ENCODE assay signal across 2 cellular contexts in the genomic region with DNA sequence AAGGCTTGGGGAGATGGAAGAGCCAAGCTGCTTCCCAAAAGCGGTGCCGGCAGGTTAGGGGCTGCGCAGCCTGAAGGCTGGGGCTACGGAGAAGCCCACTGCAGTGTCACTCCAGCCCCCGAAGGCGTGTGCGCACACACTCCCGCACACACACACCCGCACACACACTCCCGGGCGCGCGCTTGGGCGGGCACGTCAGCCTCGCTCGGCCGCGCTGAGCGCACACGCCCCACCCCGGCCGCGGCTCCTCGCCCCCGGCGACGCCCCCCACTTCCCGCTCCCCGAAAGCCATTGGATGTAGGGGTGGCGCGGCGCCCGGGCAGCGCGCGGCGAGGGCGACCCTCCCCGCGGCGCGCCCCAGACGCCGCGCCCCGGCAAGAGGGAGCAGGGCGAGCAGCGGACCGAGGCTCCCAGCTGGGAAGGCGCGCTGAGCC.
TF ChIP-seq lines count a peak whose summit lies in the region.

A gene with protein sequence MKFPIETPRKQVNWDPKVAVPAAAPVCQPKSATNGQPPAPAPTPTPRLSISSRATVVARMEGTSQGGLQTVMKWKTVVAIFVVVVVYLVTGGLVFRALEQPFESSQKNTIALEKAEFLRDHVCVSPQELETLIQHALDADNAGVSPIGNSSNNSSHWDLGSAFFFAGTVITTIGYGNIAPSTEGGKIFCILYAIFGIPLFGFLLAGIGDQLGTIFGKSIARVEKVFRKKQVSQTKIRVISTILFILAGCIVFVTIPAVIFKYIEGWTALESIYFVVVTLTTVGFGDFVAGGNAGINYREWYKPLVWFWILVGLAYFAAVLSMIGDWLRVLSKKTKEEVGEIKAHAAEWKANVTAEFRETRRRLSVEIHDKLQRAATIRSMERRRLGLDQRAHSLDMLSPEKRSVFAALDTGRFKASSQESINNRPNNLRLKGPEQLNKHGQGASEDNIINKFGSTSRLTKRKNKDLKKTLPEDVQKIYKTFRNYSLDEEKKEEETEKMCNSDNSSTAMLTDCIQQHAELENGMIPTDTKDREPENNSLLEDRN (minus strand): TSS at position 184 of the 434 bp plus-strand sequence. CDS start 471 bp downstream, outside the sequence.

TF ChIP-seq in SK-N-SH, 30 proteins besides CTCF, POLR2A, EP300 and RAD21 (continued from another document):
- TF ChIP-seq, protein P1, sequence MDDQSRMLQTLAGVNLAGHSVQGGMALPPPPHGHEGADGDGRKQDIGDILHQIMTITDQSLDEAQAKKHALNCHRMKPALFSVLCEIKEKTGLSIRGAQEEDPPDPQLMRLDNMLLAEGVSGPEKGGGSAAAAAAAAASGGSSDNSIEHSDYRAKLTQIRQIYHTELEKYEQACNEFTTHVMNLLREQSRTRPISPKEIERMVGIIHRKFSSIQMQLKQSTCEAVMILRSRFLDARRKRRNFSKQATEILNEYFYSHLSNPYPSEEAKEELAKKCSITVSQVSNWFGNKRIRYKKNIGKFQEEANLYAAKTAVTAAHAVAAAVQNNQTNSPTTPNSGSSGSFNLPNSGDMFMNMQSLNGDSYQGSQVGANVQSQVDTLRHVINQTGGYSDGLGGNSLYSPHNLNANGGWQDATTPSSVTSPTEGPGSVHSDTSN (IDR thresholded peaks at IDR 0.05) = no peak
- no peak for TF ChIP-seq GABPA (IDR thresholded peaks at IDR 0.05; ENCODE audit: low read depth)
- TF ChIP-seq, protein P2, sequence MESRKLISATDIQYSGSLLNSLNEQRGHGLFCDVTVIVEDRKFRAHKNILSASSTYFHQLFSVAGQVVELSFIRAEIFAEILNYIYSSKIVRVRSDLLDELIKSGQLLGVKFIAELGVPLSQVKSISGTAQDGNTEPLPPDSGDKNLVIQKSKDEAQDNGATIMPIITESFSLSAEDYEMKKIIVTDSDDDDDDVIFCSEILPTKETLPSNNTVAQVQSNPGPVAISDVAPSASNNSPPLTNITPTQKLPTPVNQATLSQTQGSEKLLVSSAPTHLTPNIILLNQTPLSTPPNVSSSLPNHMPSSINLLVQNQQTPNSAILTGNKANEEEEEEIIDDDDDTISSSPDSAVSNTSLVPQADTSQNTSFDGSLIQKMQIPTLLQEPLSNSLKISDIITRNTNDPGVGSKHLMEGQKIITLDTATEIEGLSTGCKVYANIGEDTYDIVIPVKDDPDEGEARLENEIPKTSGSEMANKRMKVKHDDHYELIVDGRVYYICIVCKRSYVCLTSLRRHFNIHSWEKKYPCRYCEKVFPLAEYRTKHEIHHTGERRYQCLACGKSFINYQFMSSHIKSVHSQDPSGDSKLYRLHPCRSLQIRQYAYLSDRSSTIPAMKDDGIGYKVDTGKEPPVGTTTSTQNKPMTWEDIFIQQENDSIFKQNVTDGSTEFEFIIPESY (IDR thresholded peaks at IDR 0.05; ENCODE audit: borderline replicate concordance, low read depth) = no peak
- TF ChIP-seq TAF1 (IDR thresholded peaks at IDR 0.05; ENCODE audit: borderline replicate concordance, low read depth, low read length) = no peak
- TF ChIP-seq POLR2AphosphoS5 (IDR thresholded peaks at IDR 0.05; ENCODE audit: low read depth, low read length) = no peak
- TF ChIP-seq JUND (IDR thresholded peaks at IDR 0.05) = no peak
- TF ChIP-seq SIN3A (IDR thresholded peaks at IDR 0.05; ENCODE audit: borderline replicate concordance, low read depth, low read length) = no peak
TF ChIP-seq in SK-N-SH: peak in this region for 0.

TF ChIP-seq in SK-N-SH treated with all-trans-retinoic acid at 6 μM for 48 hours, 23 proteins besides CTCF, POLR2A, EP300 and RAD21 (continued from another document):
- TF ChIP-seq, protein P3, sequence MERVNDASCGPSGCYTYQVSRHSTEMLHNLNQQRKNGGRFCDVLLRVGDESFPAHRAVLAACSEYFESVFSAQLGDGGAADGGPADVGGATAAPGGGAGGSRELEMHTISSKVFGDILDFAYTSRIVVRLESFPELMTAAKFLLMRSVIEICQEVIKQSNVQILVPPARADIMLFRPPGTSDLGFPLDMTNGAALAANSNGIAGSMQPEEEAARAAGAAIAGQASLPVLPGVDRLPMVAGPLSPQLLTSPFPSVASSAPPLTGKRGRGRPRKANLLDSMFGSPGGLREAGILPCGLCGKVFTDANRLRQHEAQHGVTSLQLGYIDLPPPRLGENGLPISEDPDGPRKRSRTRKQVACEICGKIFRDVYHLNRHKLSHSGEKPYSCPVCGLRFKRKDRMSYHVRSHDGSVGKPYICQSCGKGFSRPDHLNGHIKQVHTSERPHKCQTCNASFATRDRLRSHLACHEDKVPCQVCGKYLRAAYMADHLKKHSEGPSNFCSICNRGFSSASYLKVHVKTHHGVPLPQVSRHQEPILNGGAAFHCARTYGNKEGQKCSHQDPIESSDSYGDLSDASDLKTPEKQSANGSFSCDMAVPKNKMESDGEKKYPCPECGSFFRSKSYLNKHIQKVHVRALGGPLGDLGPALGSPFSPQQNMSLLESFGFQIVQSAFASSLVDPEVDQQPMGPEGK (CRISPR knock-in tag; IDR thresholded peaks at IDR 0.05; ENCODE audit: borderline replicate concordance) = no peak
- TF ChIP-seq ZFP30 (CRISPR knock-in tag; IDR thresholded peaks at IDR 0.05) (no peak), OSR1 (CRISPR knock-in tag; IDR thresholded peaks at IDR 0.05) (no peak), ZFP3 (CRISPR knock-in tag; IDR thresholded peaks at IDR 0.05) (no peak), RARB (CRISPR knock-in tag; IDR thresholded peaks at IDR 0.05) (no peak), ZNF8 (CRISPR knock-in tag; IDR thresholded peaks at IDR 0.05) (no peak), SNAI2 (CRISPR knock-in tag; IDR thresholded peaks at IDR 0.05) (no peak), GLIS3 (CRISPR knock-in tag; IDR thresholded peaks at IDR 0.05) (no peak)
- TF ChIP-seq, protein P4, sequence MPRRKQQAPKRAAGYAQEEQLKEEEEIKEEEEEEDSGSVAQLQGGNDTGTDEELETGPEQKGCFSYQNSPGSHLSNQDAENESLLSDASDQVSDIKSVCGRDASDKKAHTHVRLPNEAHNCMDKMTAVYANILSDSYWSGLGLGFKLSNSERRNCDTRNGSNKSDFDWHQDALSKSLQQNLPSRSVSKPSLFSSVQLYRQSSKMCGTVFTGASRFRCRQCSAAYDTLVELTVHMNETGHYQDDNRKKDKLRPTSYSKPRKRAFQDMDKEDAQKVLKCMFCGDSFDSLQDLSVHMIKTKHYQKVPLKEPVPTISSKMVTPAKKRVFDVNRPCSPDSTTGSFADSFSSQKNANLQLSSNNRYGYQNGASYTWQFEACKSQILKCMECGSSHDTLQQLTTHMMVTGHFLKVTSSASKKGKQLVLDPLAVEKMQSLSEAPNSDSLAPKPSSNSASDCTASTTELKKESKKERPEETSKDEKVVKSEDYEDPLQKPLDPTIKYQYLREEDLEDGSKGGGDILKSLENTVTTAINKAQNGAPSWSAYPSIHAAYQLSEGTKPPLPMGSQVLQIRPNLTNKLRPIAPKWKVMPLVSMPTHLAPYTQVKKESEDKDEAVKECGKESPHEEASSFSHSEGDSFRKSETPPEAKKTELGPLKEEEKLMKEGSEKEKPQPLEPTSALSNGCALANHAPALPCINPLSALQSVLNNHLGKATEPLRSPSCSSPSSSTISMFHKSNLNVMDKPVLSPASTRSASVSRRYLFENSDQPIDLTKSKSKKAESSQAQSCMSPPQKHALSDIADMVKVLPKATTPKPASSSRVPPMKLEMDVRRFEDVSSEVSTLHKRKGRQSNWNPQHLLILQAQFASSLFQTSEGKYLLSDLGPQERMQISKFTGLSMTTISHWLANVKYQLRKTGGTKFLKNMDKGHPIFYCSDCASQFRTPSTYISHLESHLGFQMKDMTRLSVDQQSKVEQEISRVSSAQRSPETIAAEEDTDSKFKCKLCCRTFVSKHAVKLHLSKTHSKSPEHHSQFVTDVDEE (CRISPR knock-in tag; IDR thresholded peaks at IDR 0.05) = no peak
